ENCODE assay signal across 8 cellular contexts in genomic region chr2:222693837-222694236, GRCh38. TPM values are rescaled to one million over a fixed set of nuclear protein-coding genes. Genes with fewer than 3 reads are reported as not detected.
DNase-seq lines count a peak whose midpoint lies in the region; ATAC-seq, FAIRE-seq and TF ChIP-seq lines count a peak whose summit lies in the region.
"Had no signal": no experiment of that assay in that cellular context is flagged by ENCODE, and none has a peak within 500 bp of the region (broad histone marks: within the 10 kb centered on the region; RNA-seq: fewer than 3 reads in every experiment).

No MANE protein-coding gene starts in this region.

- 38% methylated on average over 1 of the region's 1 CpG for WGBS in HepG2 (ENCODE audit: low lambda C conversion rate)

- H3K9ac ChIP-seq in HepG2 (ENCODE audit: insufficient read depth, low read depth, low read length) = no peak overlapping the region

- no TSS peak for BruUV-seq in HepG2 (replicated peaks; lab: Mats Ljungman, UMichigan)

- H3K4me2 ChIP-seq in HepG2 (ENCODE audit: low read depth, low read length) = no peak overlapping the region

- H3K4me3 ChIP-seq in HepG2 (replicated peaks in 1 of 3; ENCODE audit: insufficient read depth in 1 of 3, low read depth in 2 of 3, low read length in 3 of 3) = no peak overlapping the region
- H3K4me3 ChIP-seq: dorsolateral prefrontal cortex had no signal

- CTCF ChIA-PET in HepG2 (lab: Yijun Ruan, JAX; ENCODE audit: low intra/inter-chr PET ratio, low total read pairs) = interaction anchor here (2.3 to 2.5 kb wide), 2 partner anchors 210 to 245 kb away, joined by 13 to 15 read pairs; no protein-coding TSS in a partner anchor

- no peak overlapping the region for H2AFZ ChIP-seq in HepG2 (ENCODE audit: low read length)

- peak; percentile 79 for TF ChIP-seq CTCF in HepG2 (CRISPR knock-in tag; IDR thresholded peaks at IDR 0.05)

- no peak for TF ChIP-seq POLR2A in HepG2 (IDR thresholded peaks at IDR 0.05; ENCODE audit: insufficient read depth in 1 of 2, low read depth in 2 of 2, low read length in 2 of 2)

- peak; percentile 70 for TF ChIP-seq RAD21 in HepG2 (CRISPR knock-in tag; IDR thresholded peaks at IDR 0.05)

- POLR2A ChIA-PET in HepG2 (lab: Yijun Ruan, JAX) = no interaction called here

- H3K9me3 ChIP-seq in HepG2 (ENCODE audit: low read length) = no peaks in the 10 kb centered on the region

- ATAC-seq in GM18511 (IDR thresholded peaks at IDR 0.05; ENCODE audit: unreplicated experiment) = peak; percentile 58
- ATAC-seq in HG02642 (IDR thresholded peaks at IDR 0.05; ENCODE audit: poor library complexity, unreplicated experiment) = peak; percentile 56
- peak; percentile 84 for ATAC-seq in HepG2

- FAIRE-seq in RCC 7860 (lab: Jason Lieb, UNC) (no peak), HepG2 (lab: Jason Lieb, UNC) (peak; percentile 86)

- H4K20me1 ChIP-seq in HepG2 (ENCODE audit: insufficient read depth, low read length) = no peaks in the 10 kb centered on the region

- no peaks in the 10 kb centered on the region for H3K79me2 ChIP-seq in HepG2 (ENCODE audit: insufficient read depth, low read length)

- no peak for TF ChIP-seq EP300 in HepG2 (IDR thresholded peaks at IDR 0.05; ENCODE audit: low read depth in 2 of 2, low read length in 2 of 2)
- TF ChIP-seq EP300 in HepG2 (CRISPR knock-in tag; IDR thresholded peaks at IDR 0.05; ENCODE audit: borderline replicate concordance) = no peak

- no peaks in the 10 kb centered on the region for H3K4me1 ChIP-seq in HepG2 (ENCODE audit: insufficient read depth, low read length)

- in situ Hi-C loops in HepG2 (cut with HindIII; ENCODE audit: extremely low pct_ligation_motif_present, low pct_unique_long_range_greater_than_20kb) = loop anchor here (5.0 to 25.0 kb wide), 2 partner anchors 208 to 393 kb away; no protein-coding TSS in a partner anchor

- no peaks in the 10 kb centered on the region for H3K27me3 ChIP-seq in HepG2 (ENCODE audit: control insufficient read depth in 1 of 2, insufficient read depth in 2 of 2, low read length in 2 of 2)
- H3K27me3 ChIP-seq: dorsolateral prefrontal cortex had no signal

- intact Hi-C loops in HepG2 (cut with micrococcal nuclease; ENCODE audit: unreplicated experiment) = loop anchor here (1.0 to 2.0 kb wide), 3 partner anchors 15 to 209 kb away; no protein-coding TSS in a partner anchor

- DNase-seq in RCC 7860 (ENCODE audit: low spot score) (peak; percentile 44), HepG2 (ENCODE audit: low spot score) (peak; percentile 63), OCI-M2 (lab: John Stamatoyannopoulos, UW; ENCODE audit: unreplicated experiment) (no peak), 8988T (no peak)
- DNase-seq in stimulated activated CD4-positive, alpha-beta T cell treated with anti-CD3 and anti-CD28 coated beads, Interleukin-4, amount 100 ng/mL, for 24 hours = no peak
- DNase-seq: dorsolateral prefrontal cortex had no signal

- H3K27ac ChIP-seq in HepG2 (ENCODE audit: extremely low read length, insufficient read depth, low read length) = no peak overlapping the region
- H3K27ac ChIP-seq: dorsolateral prefrontal cortex had no signal

- H3K36me3 ChIP-seq in HepG2 (replicated peaks in 1 of 2; ENCODE audit: control insufficient read depth in 1 of 2, insufficient read depth in 2 of 2, low read length in 2 of 2) = no peaks in the 10 kb centered on the region; a peak in 1 of 5 replicates

TF ChIP-seq in HepG2, 621 proteins besides CTCF, POLR2A, EP300 and RAD21 (continues in another document):
- 0 out of 2 replicates have a peak, but pooled peaks have one; percentile 63 for TF ChIP-seq RCOR2 (CRISPR knock-in tag; IDR thresholded peaks at IDR 0.05)
- TF ChIP-seq KDM3A (CRISPR knock-in tag; IDR thresholded peaks at IDR 0.05; ENCODE audit: low read depth) = no peak
- TF ChIP-seq GTF3A (CRISPR knock-in tag; conservative IDR thresholded peaks at IDR 0.05) = no peak
- 0 out of 2 replicates have a peak, but pooled peaks have one; percentile 31 for TF ChIP-seq GATAD2A (CRISPR knock-in tag; IDR thresholded peaks at IDR 0.05)
- no peak for TF ChIP-seq ATF7-NPFF (CRISPR knock-in tag; IDR thresholded peaks at IDR 0.05; ENCODE audit: low read depth)
- no peak for TF ChIP-seq ZNF598 (CRISPR knock-in tag; IDR thresholded peaks at IDR 0.05; ENCODE audit: borderline replicate concordance)
- no peak for TF ChIP-seq NKX3-1 (CRISPR knock-in tag; IDR thresholded peaks at IDR 0.05)
- TF ChIP-seq ZMYM4 (CRISPR knock-in tag; IDR thresholded peaks at IDR 0.05) = peak; percentile 36; the same call in 1 of the 2 replicates
- TF ChIP-seq ELF3 (CRISPR knock-in tag; IDR thresholded peaks at IDR 0.05) = no peak
- TF ChIP-seq MXD4 (CRISPR knock-in tag; IDR thresholded peaks at IDR 0.05) = no peak
- TF ChIP-seq STAG1 (CRISPR knock-in tag; IDR thresholded peaks at IDR 0.05) = peak; percentile 87
- TF ChIP-seq JDP2 (CRISPR knock-in tag; IDR thresholded peaks at IDR 0.05; ENCODE audit: borderline replicate concordance) = no peak
- no peak for TF ChIP-seq PATZ1 (CRISPR knock-in tag; IDR thresholded peaks at IDR 0.05)
- TF ChIP-seq CHD4 (IDR thresholded peaks at IDR 0.05; ENCODE audit: borderline replicate concordance, low read length) = peak; percentile 79; the same call in 1 of the 2 replicates
- TF ChIP-seq SIX1 (CRISPR knock-in tag; IDR thresholded peaks at IDR 0.05; ENCODE audit: borderline replicate concordance) = peak; percentile 37; the same call in 1 of the 2 replicates
- TF ChIP-seq SMC3 (IDR thresholded peaks at IDR 0.05; ENCODE audit: low read length) = peak; percentile 78

RNA-seq across cellular contexts. Expression of gene MOGAT1, which starts 22.4 kb away (rescaled TPM):
- 1.3 and 4.3 TPM in 2 replicates for total RNA-seq in HepG2 (2016; rRNA removed; fragmentation: Illumina TruSeq; extraction: Trizol)
- total RNA-seq in HepG2 (2016; cell fraction: cytosol; rRNA removed; fragmentation: Illumina TruSeq; extraction: Trizol; ENCODE audit: low read depth) = 0.61 and 1.2 TPM in 2 replicates
- 1.2 and 3.9 TPM in 2 replicates for total RNA-seq in HepG2 (2016; cell fraction: insoluble cytoplasmic fraction; rRNA removed; fragmentation: Illumina TruSeq; extraction: Trizol)
- 0.93 and 1.2 TPM in 2 replicates for total RNA-seq in HepG2 (2016; cell fraction: membrane; rRNA removed; fragmentation: Illumina TruSeq; extraction: Trizol)
- 8.0 TPM in 2 replicates for total RNA-seq in HepG2 (2016; cell fraction: nucleus; rRNA removed; fragmentation: Illumina TruSeq; extraction: Trizol)
- 0.81 and 0.98 TPM in 2 replicates for polyA plus RNA-seq in HepG2 (2011; rRNA removed)
- 0.25 and 0.38 TPM in 2 replicates for polyA plus RNA-seq in HepG2 (2011; cell fraction: cytosol; rRNA removed)
- polyA plus RNA-seq in HepG2 (2011; cell fraction: nucleus; rRNA removed) = 1.4 and 1.8 TPM in 2 replicates
- 0.36 and 0.47 TPM in 2 replicates for polyA plus RNA-seq in HepG2 (2012)
- 0.59 and 0.72 TPM in 2 replicates for polyA plus RNA-seq in HepG2 (2016; cell fraction: cytosol; fragmentation: Illumina TruSeq; extraction: Trizol; ENCODE audit: low read depth)
- 0.46 and 0.64 TPM in 2 replicates for polyA plus RNA-seq in HepG2 (2016; cell fraction: insoluble cytoplasmic fraction; fragmentation: Illumina TruSeq; extraction: Trizol; ENCODE audit: low read depth)
- polyA plus RNA-seq in HepG2 (2016; cell fraction: membrane; fragmentation: Illumina TruSeq; extraction: Trizol; ENCODE audit: low read depth) = 0.55 and 0.64 TPM in 2 replicates
- 4.3 and 5.0 TPM in 2 replicates for polyA plus RNA-seq in HepG2 (2016; cell fraction: nucleus; fragmentation: Illumina TruSeq; extraction: Trizol; ENCODE audit: insufficient read depth, low read depth)
- 1.3 TPM in 1 of 2 replicates, not detected in the other for polyA minus RNA-seq in HepG2 (2011; rRNA and poly(A)+ RNA removed; ENCODE audit: low replicate concordance)
- 0.59 and 0.62 TPM in 2 replicates for polyA minus RNA-seq in HepG2 (2011; cell fraction: cytosol; rRNA and poly(A)+ RNA removed)
- 4.2 and 4.4 TPM in 2 replicates for polyA minus RNA-seq in HepG2 (2011; cell fraction: nucleus; rRNA and poly(A)+ RNA removed)

RNA-seq across cellular contexts. Expression of gene FARSB, which starts 37.9 kb away (rescaled TPM):
- 45.9 and 68.1 TPM in 2 replicates for total RNA-seq in HepG2 (2016; rRNA removed; fragmentation: Illumina TruSeq; extraction: Trizol)
- 17.9 and 20.0 TPM in 2 replicates for total RNA-seq in HepG2 (2016; cell fraction: cytosol; rRNA removed; fragmentation: Illumina TruSeq; extraction: Trizol; ENCODE audit: low read depth)
- total RNA-seq in HepG2 (2016; cell fraction: insoluble cytoplasmic fraction; rRNA removed; fragmentation: Illumina TruSeq; extraction: Trizol) = 46.3 and 67.7 TPM in 2 replicates
- 26.9 and 31.4 TPM in 2 replicates for total RNA-seq in HepG2 (2016; cell fraction: membrane; rRNA removed; fragmentation: Illumina TruSeq; extraction: Trizol)
- total RNA-seq in HepG2 (2016; cell fraction: nucleus; rRNA removed; fragmentation: Illumina TruSeq; extraction: Trizol) = 36.7 and 38.1 TPM in 2 replicates
- 19.2 and 23.3 TPM in 2 replicates for polyA plus RNA-seq in HepG2 (2011; rRNA removed)
- 12.4 and 17.3 TPM in 2 replicates for polyA plus RNA-seq in HepG2 (2011; cell fraction: cytosol; rRNA removed)
- polyA plus RNA-seq in HepG2 (2011; cell fraction: nucleus; rRNA removed) = 7.7 and 8.8 TPM in 2 replicates
- 28.5 and 35.1 TPM in 2 replicates for polyA plus RNA-seq in HepG2 (2012)
- polyA plus RNA-seq in HepG2 (2016; cell fraction: cytosol; fragmentation: Illumina TruSeq; extraction: Trizol; ENCODE audit: low read depth) = 14.9 and 15.4 TPM in 2 replicates
- polyA plus RNA-seq in HepG2 (2016; cell fraction: insoluble cytoplasmic fraction; fragmentation: Illumina TruSeq; extraction: Trizol; ENCODE audit: low read depth) = 84.0 and 86.1 TPM in 2 replicates
- polyA plus RNA-seq in HepG2 (2016; cell fraction: membrane; fragmentation: Illumina TruSeq; extraction: Trizol; ENCODE audit: low read depth) = 22.7 and 26.5 TPM in 2 replicates
- polyA plus RNA-seq in HepG2 (2016; cell fraction: nucleus; fragmentation: Illumina TruSeq; extraction: Trizol; ENCODE audit: insufficient read depth, low read depth) = 31.2 and 31.9 TPM in 2 replicates
- 11.7 and 18.0 TPM in 2 replicates for polyA minus RNA-seq in HepG2 (2011; rRNA and poly(A)+ RNA removed; ENCODE audit: low replicate concordance)
- 13.3 and 13.4 TPM in 2 replicates for polyA minus RNA-seq in HepG2 (2011; cell fraction: cytosol; rRNA and poly(A)+ RNA removed)
- 27.8 and 32.3 TPM in 2 replicates for polyA minus RNA-seq in HepG2 (2011; cell fraction: nucleus; rRNA and poly(A)+ RNA removed)

Comparison
In these comparisons a context has a peak if more than half of its experiments do, and no peak if none do; other contexts are left out.
1. DNase-seq: peak in RCC 7860 (single experiment) and HepG2 (single experiment); none in OCI-M2 (single experiment), 8988T (single experiment) and stimulated activated CD4-positive, alpha-beta T cell treated with anti-CD3 and anti-CD28 coated beads, Interleukin-4, amount 100 ng/mL, for 24 hours (single experiment).
2. Peak in every context shown above with its lines, with median percentiles within 50 percentile points of each other: ATAC-seq.